Comparison of ENCODE assay signal across 26 cellular contexts in the genomic region with DNA sequence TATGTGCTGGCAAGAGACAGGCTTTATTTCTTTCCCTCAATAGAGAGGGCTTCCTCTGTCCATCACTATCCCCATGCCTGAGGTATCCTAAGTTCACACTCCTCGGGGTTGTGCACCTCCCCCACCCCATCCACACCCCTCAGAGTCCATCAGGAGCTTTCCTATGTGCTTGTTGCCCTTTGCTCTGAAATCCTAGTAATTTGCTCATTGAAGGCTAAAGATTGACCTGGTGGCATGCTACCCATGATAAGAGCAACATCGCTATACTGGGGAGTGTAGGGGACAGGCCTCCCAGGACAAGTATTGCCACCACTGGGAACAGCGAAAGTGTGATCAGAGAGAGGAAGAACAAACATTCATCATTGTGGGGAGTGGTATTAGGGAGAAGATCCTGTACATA. TPM values are rescaled to one million over a fixed set of nuclear protein-coding genes. Genes with fewer than 3 reads are reported as not detected.
"Had no signal": no experiment of that assay in that cellular context is flagged by ENCODE, and none has a peak within 500 bp of the region (broad histone marks: within the 10 kb centered on the region; RNA-seq: fewer than 3 reads in every experiment).

No MANE protein-coding gene starts in this region.

- H2AFZ ChIP-seq: parathyroid adenoma had no signal

- H3K4me1 ChIP-seq: left lung had no signal

- H3K9me3 ChIP-seq: gastrocnemius medialis, left lung, neutrophil had no signal

- H3K9me3 Mint-ChIP-seq: activated CD4-positive, alpha-beta T cell treated with anti-CD3 and anti-CD28 coated beads, Interleukin-2, amount 10 ng/mL, durations not matched to agents 24 days and 14 days; activated CD8-positive, alpha-beta T cell treated with anti-CD3 and anti-CD28 coated beads for 36 hours; activated naive CD4-positive, alpha-beta T cell treated with anti-CD3 and anti-CD28 coated beads, Interleukin-2, amount 50 U/mL, for 24 hours; activated T-cell treated with anti-CD3 and anti-CD28 coated beads, Interleukin-2, amount 50 U/mL, for 4 hours had no signal

- FAIRE-seq: astrocyte, bronchial epithelial cell, kidney had no signal

- DNase-seq: activated CD4-positive, alpha-beta T cell treated with anti-CD3 and anti-CD28 coated beads, Interleukin-2, amount 10 ng/mL, durations not matched to agents 24 days and 14 days; activated CD8-positive, alpha-beta T cell treated with anti-CD3 and anti-CD28 coated beads for 36 hours; activated effector memory CD4-positive, alpha-beta T cell treated with Interleukin-2 at 50 U/mL for 16 hours; activated T-cell treated with anti-CD3 and anti-CD28 coated beads, Interleukin-2, amount 50 U/mL, for 4 hours; cerebellar nuclear complex; cortex of kidney; effector CD4-positive, alpha-beta T cell; gastrocnemius medialis; head of caudate nucleus; kidney; left lung; stimulated activated CD4-positive, alpha-beta T cell treated with anti-CD3 and anti-CD28 coated beads, Interleukin-12 subunit alpha, Interleukin-12 subunit beta, amount 100 ng/mL, for 4 hours; stimulated activated CD4-positive, alpha-beta T cell treated with anti-CD3 and anti-CD28 coated beads, Interleukin-1b, Interleukin-23, amount 100 ng/mL, for 48 hours; stimulated activated CD8-positive, alpha-beta memory T cell treated with anti-CD3 and anti-CD28 coated beads, Interleukin-4, amount 100 ng/mL, for 48 hours; stimulated activated naive CD4-positive, alpha-beta T cell; T1000 had no signal

- H3K9ac ChIP-seq: parathyroid adenoma had no signal

- H3K27ac ChIP-seq: gastrocnemius medialis, left lung, neutrophil, parathyroid adenoma had no signal

- ATAC-seq: activated CD8-positive, alpha-beta T cell treated with anti-CD3 and anti-CD28 coated beads for 36 hours; activated T-cell treated with anti-CD3 and anti-CD28 coated beads, Interleukin-2, amount 50 U/mL, for 4 hours; esophagus mucosa; gastrocnemius medialis; left lung had no signal

- H3K36me3 ChIP-seq: gastrocnemius medialis, left lung, neutrophil had no signal

- H3K36me3 Mint-ChIP-seq: activated naive CD4-positive, alpha-beta T cell treated with anti-CD3 and anti-CD28 coated beads, Interleukin-2, amount 50 U/mL, for 24 hours had no signal

- H3K4me3 Mint-ChIP-seq: activated CD4-positive, alpha-beta T cell treated with anti-CD3 and anti-CD28 coated beads, Interleukin-2, amount 10 ng/mL, durations not matched to agents 24 days and 14 days; activated CD8-positive, alpha-beta T cell treated with anti-CD3 and anti-CD28 coated beads for 36 hours; activated naive CD4-positive, alpha-beta T cell treated with anti-CD3 and anti-CD28 coated beads, Interleukin-2, amount 50 U/mL, for 24 hours; activated T-cell treated with anti-CD3 and anti-CD28 coated beads, Interleukin-2, amount 50 U/mL, for 4 hours had no signal

- H3K4me3 ChIP-seq: gastrocnemius medialis, left lung had no signal

- H3K27ac Mint-ChIP-seq: activated CD4-positive, alpha-beta T cell treated with anti-CD3 and anti-CD28 coated beads, Interleukin-2, amount 10 ng/mL, durations not matched to agents 24 days and 14 days; activated CD8-positive, alpha-beta T cell treated with anti-CD3 and anti-CD28 coated beads for 36 hours; activated naive CD4-positive, alpha-beta T cell treated with anti-CD3 and anti-CD28 coated beads, Interleukin-2, amount 50 U/mL, for 24 hours had no signal

- H3K27me3 ChIP-seq: gastrocnemius medialis, left lung, neutrophil had no signal

RNA-seq across cellular contexts. Expression of a gene that starts 55.7 kb away (rescaled TPM):
- total RNA-seq: activated CD4-positive, alpha-beta T cell treated with anti-CD3 and anti-CD28 coated beads, Interleukin-2, amount 10 ng/mL, durations not matched to agents 24 days and 14 days; activated CD8-positive, alpha-beta T cell treated with anti-CD3 and anti-CD28 coated beads for 36 hours; astrocyte; bronchial epithelial cell; kidney; left lung; lung microvascular endothelial cell; mononuclear cell; T-helper 1 cell treated with Interleukin-12 subunit alpha and Interleukin-12 subunit beta and Interleukin-4 antibody, amounts not matched to agents 30 ng/mL and 1 ng/mL, for 36 hours; urinary bladder had no signal
